ENCODE assay signal across 22 cellular contexts in the genomic region with DNA sequence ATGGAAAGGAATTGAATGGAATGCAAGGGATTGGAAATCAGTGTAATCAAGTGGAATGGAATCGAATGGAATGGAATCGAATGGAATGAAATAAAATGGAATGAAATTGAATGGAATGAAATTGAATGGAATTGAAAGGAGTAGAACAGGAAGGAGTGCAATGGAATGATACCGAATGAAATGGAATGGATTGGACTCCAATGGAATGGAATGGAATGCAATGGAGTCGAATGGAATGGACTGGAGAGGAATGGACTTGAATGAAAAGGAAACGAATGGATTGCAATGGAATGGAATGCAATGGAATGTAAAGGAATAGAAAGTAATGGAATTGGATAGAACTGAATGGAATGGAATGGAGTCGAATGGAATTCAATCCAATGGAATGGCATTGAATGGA.
"Had no signal": no experiment of that assay in that cellular context is flagged by ENCODE, and none has a peak within 500 bp of the region (broad histone marks: within the 10 kb centered on the region; RNA-seq: fewer than 3 reads in every experiment).

No MANE protein-coding gene starts in this region.

- DNase-seq: activated CD4-positive, alpha-beta memory T cell treated with anti-CD3 and anti-CD28 coated beads for 36 hours; activated gamma-delta T cell treated with Interleukin-2 at 50 U/mL for 16 hours; activated naive CD8-positive, alpha-beta T cell treated with anti-CD3 and anti-CD28 coated beads for 36 hours; activated T-cell treated with anti-CD3 and anti-CD28 coated beads for 4 hours; amygdala; brain microvascular endothelial cell; effector CD4-positive, alpha-beta T cell; gastrocnemius medialis; heart left ventricle; immature natural killer cell; left cardiac atrium; mesendoderm; pancreas; right lobe of liver; small intestine; stimulated activated CD4-positive, alpha-beta T cell treated with anti-CD3 and anti-CD28 coated beads, Interleukin-15, amount 100 ng/mL, for 24 hours; stimulated activated CD4-positive, alpha-beta T cell treated with anti-CD3 and anti-CD28 coated beads, Interleukin-2, amount 100 ng/mL, for 48 hours; uterus had no signal

- H3K27me3 ChIP-seq: brain microvascular endothelial cell, gastrocnemius medialis, heart left ventricle, neutrophil, pancreas, right lobe of liver, tibial nerve, uterus had no signal

- H3K9me3 ChIP-seq: gastrocnemius medialis, neutrophil, pancreas, right lobe of liver, uterus had no signal

- H3K4me1 ChIP-seq: gastrocnemius medialis, heart left ventricle, pancreas, right lobe of liver, tibial nerve, uterus had no signal

- H3K36me3 ChIP-seq: brain microvascular endothelial cell, gastrocnemius medialis, heart left ventricle, neutrophil, pancreas, right lobe of liver, tibial nerve, uterus had no signal

- H3K4me3 ChIP-seq: coronary artery, gastrocnemius medialis, heart left ventricle, pancreas, right lobe of liver, tibial nerve, uterus had no signal

- ATAC-seq: gastrocnemius medialis; heart left ventricle; left cardiac atrium; natural killer cell treated with Interleukin-12 subunit alpha and Interleukin-12 subunit beta and Interleukin-15 and Interleukin-18, amount 100 ng/mL, for 72 hours; pancreas; right lobe of liver had no signal

- H3K27ac ChIP-seq: brain microvascular endothelial cell, coronary artery, gastrocnemius medialis, heart left ventricle, neutrophil, pancreas, right lobe of liver, tibial nerve, uterus had no signal
